24 cellular contexts compared by ENCODE assay signal in the genomic region with DNA sequence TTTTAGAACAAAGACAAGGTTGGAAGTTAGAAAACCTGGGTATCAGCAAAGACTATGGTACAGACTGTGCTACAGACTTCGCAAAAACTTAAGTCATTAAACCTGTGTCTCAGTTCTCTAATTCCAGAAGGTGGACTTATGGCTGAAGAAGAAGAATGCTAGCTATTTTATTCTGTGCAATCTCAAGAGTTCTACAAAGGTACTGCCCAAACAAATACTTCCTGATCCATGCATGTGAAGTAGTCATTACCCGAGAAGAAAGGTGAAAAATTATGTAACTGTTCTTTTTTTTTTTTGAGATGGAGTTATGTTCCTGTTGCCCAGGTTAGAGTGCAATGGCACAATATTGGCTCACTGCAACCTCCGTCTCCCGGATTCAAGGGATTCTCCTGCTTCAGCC.
"Had no signal": no experiment of that assay in that cellular context is flagged by ENCODE, and none has a peak within 500 bp of the region (broad histone marks: within the 10 kb centered on the region; RNA-seq: fewer than 3 reads in every experiment).

No MANE protein-coding gene starts in this region.

- H3K27ac ChIP-seq: breast epithelium, KMS-11, SJSA1 had no signal

- H3K9ac ChIP-seq: KMS-11 had no signal

- H3K9me3 ChIP-seq: breast epithelium, SJSA1 had no signal

- DNase-seq: activated B cell treated with CpG ODN at 0.5 μM for 24 hours; activated CD4-positive, alpha-beta T cell treated with anti-CD3 and anti-CD28 coated beads for 1 hour; activated CD4-positive, alpha-beta T cell treated with anti-CD3 and anti-CD28 coated beads, Interleukin-2, amount 10 ng/mL, durations not matched to agents 24 days and 14 days; activated CD4-positive, alpha-beta T cell treated with anti-CD3 and anti-CD28 coated beads, Interleukin-2, amount 50 U/mL, for 48 hours; activated CD8-positive, alpha-beta memory T cell treated with anti-CD3 and anti-CD28 coated beads, Interleukin-2, amount 10 ng/mL, durations not matched to agents 7 days and 5 days; activated effector memory CD4-positive, alpha-beta T cell treated with Interleukin-2 at 50 U/mL for 16 hours; activated naive CD4-positive, alpha-beta T cell; activated T-cell treated with anti-CD3 and anti-CD28 coated beads, Interleukin-2, amount 50 U/mL, for 24 hours; aorta; NCI-H1092 treated with DMSO at 0.1 percent for 48 hours; NCI-H1417 treated with DMSO at 0.1 percent for 48 hours; NCI-H1694; NCI-H2029; NCI-H2107; NCI-H510A treated with DMSO at 0.1 percent for 48 hours; SHP77; SW 1271 had no signal

- H3K4me1 ChIP-seq: breast epithelium had no signal

- H3K9me3 Mint-ChIP-seq: activated B cell treated with CpG ODN at 0.5 μM for 24 hours; activated CD4-positive, alpha-beta T cell treated with anti-CD3 and anti-CD28 coated beads, Interleukin-2, amount 10 ng/mL, durations not matched to agents 24 days and 14 days; activated naive CD4-positive, alpha-beta T cell treated with anti-CD3 and anti-CD28 coated beads, Interleukin-2, amount 50 U/mL, for 24 hours; activated T-cell treated with anti-CD3 and anti-CD28 coated beads, Interleukin-2, amount 50 U/mL, for 24 hours; activated T-helper 1 cell treated with anti-CD3 and anti-CD28 coated beads, Interleukin-12 subunit alpha, Interleukin-12 subunit beta, Interleukin-2, Interleukin-4 antibody, amounts not matched to agents 30 ng/mL and 10 ng/mL and 1 ng/mL, durations not matched to agents 14 hours and 24 hours and 36 hours; T-helper 2 cell treated with Interferon-gamma antibody and Interleukin-4, amounts not matched to agents 5 μg/mL and 100 μg/mL, for 36 hours had no signal

- H3K4me3 ChIP-seq: breast epithelium, SJSA1 had no signal

- H3K27ac Mint-ChIP-seq: activated B cell treated with CpG ODN at 0.5 μM for 24 hours; activated CD4-positive, alpha-beta T cell treated with anti-CD3 and anti-CD28 coated beads, Interleukin-2, amount 10 ng/mL, durations not matched to agents 24 days and 14 days; activated CD8-positive, alpha-beta memory T cell treated with anti-CD3 and anti-CD28 coated beads, Interleukin-2, amount 10 ng/mL, durations not matched to agents 7 days and 5 days; activated naive CD4-positive, alpha-beta T cell treated with anti-CD3 and anti-CD28 coated beads, Interleukin-2, amount 50 U/mL, for 24 hours; activated T-cell treated with anti-CD3 and anti-CD28 coated beads, Interleukin-2, amount 50 U/mL, for 24 hours; activated T-helper 1 cell treated with anti-CD3 and anti-CD28 coated beads, Interleukin-12 subunit alpha, Interleukin-12 subunit beta, Interleukin-2, Interleukin-4 antibody, amounts not matched to agents 30 ng/mL and 10 ng/mL and 1 ng/mL, durations not matched to agents 14 hours and 24 hours and 36 hours; T-helper 2 cell treated with Interferon-gamma antibody and Interleukin-4, amounts not matched to agents 5 μg/mL and 100 μg/mL, for 36 hours had no signal

- H3K4me1 Mint-ChIP-seq: activated naive CD4-positive, alpha-beta T cell treated with anti-CD3 and anti-CD28 coated beads, Interleukin-2, amount 50 U/mL, for 24 hours had no signal

- H3K36me3 Mint-ChIP-seq: activated CD8-positive, alpha-beta memory T cell treated with anti-CD3 and anti-CD28 coated beads, Interleukin-2, amount 10 ng/mL, durations not matched to agents 7 days and 5 days; activated naive CD4-positive, alpha-beta T cell treated with anti-CD3 and anti-CD28 coated beads, Interleukin-2, amount 50 U/mL, for 24 hours had no signal

- H3K27me3 Mint-ChIP-seq: activated B cell treated with CpG ODN at 0.5 μM for 24 hours; activated CD4-positive, alpha-beta T cell treated with anti-CD3 and anti-CD28 coated beads, Interleukin-2, amount 10 ng/mL, durations not matched to agents 24 days and 14 days; activated CD8-positive, alpha-beta memory T cell treated with anti-CD3 and anti-CD28 coated beads, Interleukin-2, amount 10 ng/mL, durations not matched to agents 7 days and 5 days; activated naive CD4-positive, alpha-beta T cell treated with anti-CD3 and anti-CD28 coated beads, Interleukin-2, amount 50 U/mL, for 24 hours; activated T-cell treated with anti-CD3 and anti-CD28 coated beads, Interleukin-2, amount 50 U/mL, for 24 hours had no signal

- H3K36me3 ChIP-seq: breast epithelium, SJSA1 had no signal

- H3K27me3 ChIP-seq: breast epithelium, SJSA1 had no signal

- H3K4me3 Mint-ChIP-seq: activated B cell treated with CpG ODN at 0.5 μM for 24 hours; activated CD4-positive, alpha-beta T cell treated with anti-CD3 and anti-CD28 coated beads, Interleukin-2, amount 10 ng/mL, durations not matched to agents 24 days and 14 days; activated CD8-positive, alpha-beta memory T cell treated with anti-CD3 and anti-CD28 coated beads, Interleukin-2, amount 10 ng/mL, durations not matched to agents 7 days and 5 days; activated naive CD4-positive, alpha-beta T cell treated with anti-CD3 and anti-CD28 coated beads, Interleukin-2, amount 50 U/mL, for 24 hours; activated T-cell treated with anti-CD3 and anti-CD28 coated beads, Interleukin-2, amount 50 U/mL, for 24 hours; activated T-helper 1 cell treated with anti-CD3 and anti-CD28 coated beads, Interleukin-12 subunit alpha, Interleukin-12 subunit beta, Interleukin-2, Interleukin-4 antibody, amounts not matched to agents 30 ng/mL and 10 ng/mL and 1 ng/mL, durations not matched to agents 14 hours and 24 hours and 36 hours; T-helper 2 cell treated with Interferon-gamma antibody and Interleukin-4, amounts not matched to agents 5 μg/mL and 100 μg/mL, for 36 hours had no signal

- ATAC-seq: activated CD8-positive, alpha-beta memory T cell treated with anti-CD3 and anti-CD28 coated beads, Interleukin-2, amount 10 ng/mL, durations not matched to agents 7 days and 5 days; SK-N-SH treated with all-trans-retinoic acid at 6 μM for 48 hours had no signal
